10 cellular contexts compared by ENCODE assay signal in the genomic region with DNA sequence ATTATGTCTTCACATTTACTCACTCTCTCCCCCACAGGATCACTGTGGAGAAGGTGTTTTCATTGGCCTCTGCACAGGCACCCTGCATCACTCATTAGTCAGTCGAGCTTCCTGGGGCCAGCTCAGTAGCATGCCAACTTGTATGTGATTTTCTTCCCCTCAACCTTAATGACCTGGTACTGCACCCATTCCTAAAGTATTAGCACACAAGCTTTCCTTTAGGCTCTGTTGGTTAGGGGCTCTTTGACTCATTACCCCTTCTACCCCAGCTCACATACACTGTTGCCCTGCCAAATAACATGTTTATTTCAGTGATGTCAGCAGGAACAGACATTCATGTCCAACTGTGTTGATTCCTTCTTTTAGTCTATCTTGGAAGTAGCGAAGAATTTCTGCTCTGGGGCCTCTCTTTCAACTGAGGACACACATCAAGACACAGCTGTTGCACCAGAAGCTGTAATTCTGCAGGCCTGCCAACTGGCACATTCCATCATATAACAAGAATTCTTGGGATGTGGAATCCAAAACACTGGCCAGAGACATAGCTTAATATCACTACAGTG.
A peak's percentile ranks its signal among the peaks of the same experiment; 100 is the strongest.
DNase-seq lines count a peak whose midpoint lies in the region; ATAC-seq, FAIRE-seq and TF ChIP-seq lines count a peak whose summit lies in the region.
"Had no signal": no experiment of that assay in that cellular context is flagged by ENCODE, and none has a peak within 500 bp of the region (broad histone marks: within the 10 kb centered on the region; RNA-seq: fewer than 3 reads in every experiment).

No MANE protein-coding gene starts in this region.

- no peaks in the 10 kb centered on the region for H3K27me3 ChIP-seq in tibial artery

- ATAC-seq in GM18505 (IDR thresholded peaks at IDR 0.05; ENCODE audit: unreplicated experiment), result no peak
- no peak for ATAC-seq in effector memory CD8-positive, alpha-beta T cell (replicated peaks)
- no peak for ATAC-seq in HG03457 (IDR thresholded peaks at IDR 0.05; ENCODE audit: unreplicated experiment)

- H3K4me1 ChIP-seq in tibial artery, result peaks cover 0 to 27% (median 15%) of the 10 kb centered on the region in 4 donors

- H3K27ac ChIP-seq in tibial artery, result peak overlapping the region; percentile 62 to 63

- no peaks in the 10 kb centered on the region for H3K4me1 Mint-ChIP-seq in effector memory CD8-positive, alpha-beta T cell (ENCODE audit: low read depth in 2 of 2)

- H3K4me3 ChIP-seq in cardiac fibroblast (replicated peaks in 1 of 2; ENCODE audit: low read depth in 2 of 2, low read length in 2 of 2) (no peak overlapping the region), tibial artery (no peak overlapping the region)

- H3K27me3 Mint-ChIP-seq in effector memory CD8-positive, alpha-beta T cell, result no peaks in the 10 kb centered on the region

- TF ChIP-seq CTCF in cardiac fibroblast (IDR thresholded peaks at IDR 0.05; ENCODE audit: low read depth, low read length), result no peak
- TF ChIP-seq CTCF in tibial artery (IDR thresholded peaks at IDR 0.05), result no peak

- TF ChIP-seq POLR2A in GM18505 (IDR thresholded peaks at IDR 0.05; ENCODE audit: borderline replicate concordance, extremely low read depth, insufficient read depth, insufficient read length), result no peak

- no peaks in the 10 kb centered on the region for H3K36me3 Mint-ChIP-seq in effector memory CD8-positive, alpha-beta T cell (ENCODE audit: insufficient read depth)

- H3K36me3 ChIP-seq in tibial artery, result no peaks in the 10 kb centered on the region

- H3K9me3 ChIP-seq in tibial artery, result no peaks in the 10 kb centered on the region

- FAIRE-seq in HTR-8/SVneo (lab: Jason Lieb, UNC), result peak; percentile 73

- H3K27ac Mint-ChIP-seq in effector memory CD8-positive, alpha-beta T cell, result no peak overlapping the region

- intact Hi-C loops in tibial artery (cut with DNase I; ENCODE audit: low total_unique reads), result no loop called here

- no peak overlapping the region for H3K4me3 Mint-ChIP-seq in effector memory CD8-positive, alpha-beta T cell

- H3K9me3 Mint-ChIP-seq in effector memory CD8-positive, alpha-beta T cell, result peaks cover 0 to 4% of the 10 kb centered on the region in 2 donors

- DNase-seq in HTR-8/SVneo (ENCODE audit: insufficient read length, low spot score), result peak; percentile 20
- DNase-seq in cardiac fibroblast (ENCODE audit: low read depth in 2 of 2), result peak; percentile 96
- peak; percentile 30 for DNase-seq in left kidney (ENCODE audit: low read depth, low spot score)
- DNase-seq in tibial artery, result peak; percentile 69 to 75
- no peak for DNase-seq in SHP77 treated with DMSO at 0.1 percent for 48 hours (lab: John Stamatoyannopoulos, UW)
- no peak for DNase-seq in effector memory CD8-positive, alpha-beta T cell
- DNase-seq: glutamatergic neuron, nucleus accumbens had no signal

Comparison
In these comparisons a context has a peak if more than half of its experiments do, and no peak if none do; other contexts are left out.
1. DNase-seq: peak in HTR-8/SVneo (single experiment), cardiac fibroblast (2 of 2), left kidney (single experiment) and tibial artery (2 of 2); none in SHP77 treated with DMSO at 0.1 percent for 48 hours (single experiment) and effector memory CD8-positive, alpha-beta T cell (0 of 3).